In genomic region chr1:154752273-154753030, GRCh38 we compare ENCODE assay signal across 10 cellular contexts.
DNase-seq lines count a peak whose midpoint lies in the region; ATAC-seq and TF ChIP-seq lines count a peak whose summit lies in the region.
"Had no signal": no experiment of that assay in that cellular context is flagged by ENCODE, and none has a peak within 500 bp of the region (broad histone marks: within the 10 kb centered on the region; RNA-seq: fewer than 3 reads in every experiment).

No MANE protein-coding gene starts in this region.

- intact Hi-C loops in stomach (cut with DNase I; ENCODE audit: low total_unique reads): no loop called here

- no peaks in the 10 kb centered on the region for H3K36me3 ChIP-seq in stomach

- no peak overlapping the region for H3K27ac ChIP-seq in stomach

- peaks cover 5% of the 10 kb centered on the region for H3K4me1 Mint-ChIP-seq in endothelial cell (ENCODE audit: unreplicated experiment)

- peak overlapping the region; percentile 36 for H3K27ac Mint-ChIP-seq in endothelial cell (ENCODE audit: unreplicated experiment)
- H3K27ac Mint-ChIP-seq: CD4-positive, alpha-beta T cell had no signal

- H3K27me3 ChIP-seq in stomach: peaks cover 0 to 48% (median 0%) of the 10 kb centered on the region in 3 donors

- peak; percentile 59 for DNase-seq in activated effector memory CD4-positive, alpha-beta T cell treated with anti-CD3 and anti-CD28 coated beads, Interleukin-2, amount 50 U/mL, for 16 hours
- DNase-seq in activated effector memory CD4-positive, alpha-beta T cell treated with Interleukin-2 at 50 U/mL for 16 hours: no peak
- DNase-seq in NB4 (ENCODE audit: low read depth) (peak; percentile 31), endothelial cell (ENCODE audit: low spot score) (no peak), stomach (peak; percentile 13), hippocampal formation (lab: John Stamatoyannopoulos, UW) (no peak)
- DNase-seq in stimulated activated CD4-positive, alpha-beta T cell treated with anti-CD3 and anti-CD28 coated beads, Interleukin-4, amount 100 ng/mL, for 1 hour: no peak
- DNase-seq: CD4-positive, alpha-beta T cell; NCI-H1417 treated with DMSO at 0.1 percent for 48 hours had no signal

- peaks cover 9% of the 10 kb centered on the region for H3K36me3 Mint-ChIP-seq in endothelial cell (ENCODE audit: low read depth, unreplicated experiment)

- ATAC-seq in GM18519 (IDR thresholded peaks at IDR 0.05; ENCODE audit: low FRiP score, unreplicated experiment): no peak

- H3K4me1 ChIP-seq in stomach: peaks cover 1 to 24% (median 9%) of the 10 kb centered on the region in 4 donors

- H3K9me3 ChIP-seq in stomach: no peaks in the 10 kb centered on the region

- no peak for TF ChIP-seq EP300 in stomach (IDR thresholded peaks at IDR 0.05)

- TF ChIP-seq POLR2A in NB4 (IDR thresholded peaks at IDR 0.05; ENCODE audit: extremely low read depth, insufficient read length): no peak
- no peak for TF ChIP-seq POLR2A in stomach (IDR thresholded peaks at IDR 0.05)

- 75 to 84% (median 80%) methylated on average over 12 of the region's 12 CpGs for WGBS in stomach, 5 donors

- H3K4me3 ChIP-seq in NB4 (ENCODE audit: low read depth, low read length) (no peak overlapping the region), stomach (no peak overlapping the region)

- TF ChIP-seq CTCF in NB4 (IDR thresholded peaks at IDR 0.05; ENCODE audit: low read depth, low read length) (no peak), endothelial cell (IDR thresholded peaks at IDR 0.05; ENCODE audit: unreplicated experiment) (no peak), stomach (IDR thresholded peaks at IDR 0.05) (no peak)

- peaks cover 3% of the 10 kb centered on the region for H3K27me3 Mint-ChIP-seq in endothelial cell (ENCODE audit: unreplicated experiment)
- H3K27me3 Mint-ChIP-seq: CD4-positive, alpha-beta T cell had no signal

- H3K4me3 Mint-ChIP-seq in endothelial cell (ENCODE audit: unreplicated experiment): no peak overlapping the region
- H3K4me3 Mint-ChIP-seq: CD4-positive, alpha-beta T cell had no signal

- no peaks in the 10 kb centered on the region for H3K9me3 Mint-ChIP-seq in endothelial cell (ENCODE audit: unreplicated experiment)
- H3K9me3 Mint-ChIP-seq: CD4-positive, alpha-beta T cell had no signal

Comparison
In these comparisons a context has a peak if more than half of its experiments do, and no peak if none do; other contexts are left out.
1. DNase-seq: peak in activated effector memory CD4-positive, alpha-beta T cell treated with anti-CD3 and anti-CD28 coated beads, Interleukin-2, amount 50 U/mL, for 16 hours (single experiment), NB4 (single experiment) and stomach (single experiment); none in activated effector memory CD4-positive, alpha-beta T cell treated with Interleukin-2 at 50 U/mL for 16 hours (single experiment), endothelial cell (single experiment), stimulated activated CD4-positive, alpha-beta T cell treated with anti-CD3 and anti-CD28 coated beads, Interleukin-4, amount 100 ng/mL, for 1 hour (single experiment) and hippocampal formation (0 of 2).